14 cellular contexts compared by ENCODE assay signal in genomic region chr15:70936326-70936725, GRCh38. TPM values are rescaled to one million over a fixed set of nuclear protein-coding genes. Genes with fewer than 3 reads are reported as not detected.
A peak's percentile ranks its signal among the peaks of the same experiment; 100 is the strongest.
DNase-seq lines count a peak whose midpoint lies in the region; ATAC-seq and TF ChIP-seq lines count a peak whose summit lies in the region.
"Had no signal": no experiment of that assay in that cellular context is flagged by ENCODE, and none has a peak within 500 bp of the region (broad histone marks: within the 10 kb centered on the region; RNA-seq: fewer than 3 reads in every experiment).

No MANE protein-coding gene starts in this region.

- WGBS in GM23248 (ENCODE audit: low coverage in 1 of 2, low lambda C conversion rate in 2 of 2, missing lambda C conversion rate in 2 of 2), 2 experiments, result 71 to 73% methylated on average over 4 of the region's 4 CpGs
- WGBS in right cardiac atrium, result 41% methylated on average over 4 of the region's 4 CpGs
- 71% methylated on average over 3 of the region's 4 CpGs for WGBS in mammary epithelial cell (ENCODE audit: low coverage, missing lambda C conversion rate)

- CTCF ChIA-PET in mammary epithelial cell (lab: Charles Lee; ENCODE audit: low non-redundant PET), result no interaction called here

- no peaks in the 10 kb centered on the region for H3K79me2 ChIP-seq in GM23248 (ENCODE audit: insufficient read depth)
- no peaks in the 10 kb centered on the region for H3K79me2 ChIP-seq in mammary epithelial cell (ENCODE audit: insufficient read depth, low read length)

- no peaks in the 10 kb centered on the region for H3F3A ChIP-seq in GM23248 (ENCODE audit: insufficient read depth)

- H3K9me2 ChIP-seq in GM23248 (ENCODE audit: insufficient read depth), result no peaks in the 10 kb centered on the region

- dilution Hi-C loops in mammary epithelial cell (cut with HindIII; ENCODE audit: low sequenced_read_pairs), result no loop called here

- no peaks in the 10 kb centered on the region for H3K36me3 ChIP-seq in GM23248 (ENCODE audit: low read depth)
- H3K36me3 ChIP-seq in SK-N-MC (ENCODE audit: insufficient read depth, low read length), result no peaks in the 10 kb centered on the region
- no peaks in the 10 kb centered on the region for H3K36me3 ChIP-seq in mammary epithelial cell (ENCODE audit: insufficient read depth, low read length)
- H3K36me3 ChIP-seq: BLaER1 treated with 17β-estradiol and CSF1 and Interleukin-3, amounts not matched to agents 10 nM and 100 nM; breast epithelium had no signal

- BruUV-seq in mammary epithelial cell (replicated peaks; lab: Mats Ljungman, UMichigan), result no TSS peak

- no peaks in the 10 kb centered on the region for H3K27me3 ChIP-seq in GM23248 (replicated peaks; ENCODE audit: insufficient read depth)
- no peaks in the 10 kb centered on the region for H3K27me3 ChIP-seq in right cardiac atrium (ENCODE audit: control insufficient read depth, insufficient read depth)
- H3K27me3 ChIP-seq in mammary epithelial cell (ENCODE audit: insufficient read depth, low read length), result no peaks in the 10 kb centered on the region
- H3K27me3 ChIP-seq: BLaER1 treated with 17β-estradiol and CSF1 and Interleukin-3, amounts not matched to agents 10 nM and 100 nM; breast epithelium had no signal

- DNase-seq in GM23248 (peak; percentile 19), NCI-H2081 treated with DMSO at 0.1 percent for 48 hours (lab: John Stamatoyannopoulos, UW) (peak; percentile 5), SK-N-MC (ENCODE audit: low read depth, low spot score) (peak; percentile 34), right cardiac atrium (no peak), mammary epithelial cell (no peak), GM03348 (ENCODE audit: low spot score) (no peak)
- DNase-seq in stimulated activated CD4-positive, alpha-beta T cell treated with anti-CD3 and anti-CD28 coated beads, Interleukin-4, amount 100 ng/mL, for 4 hours, result no peak
- DNase-seq: activated CD4-positive, alpha-beta T cell treated with anti-CD3 and anti-CD28 coated beads, Interleukin-2, amount 50 U/mL, for 4 hours; erythroblast; retina had no signal

- intact Hi-C loops in right cardiac atrium (cut with DNase I), result no loop called here
- intact Hi-C loops in mammary epithelial cell (cut with micrococcal nuclease), result no loop called here

- H2AFZ ChIP-seq in GM23248 (no peak overlapping the region), mammary epithelial cell (ENCODE audit: low read depth, low read length) (no peak overlapping the region)

- H3K4me2 ChIP-seq in GM23248 (ENCODE audit: unreplicated experiment) (no peak overlapping the region), mammary epithelial cell (ENCODE audit: insufficient read depth, low read depth, low read length) (no peak overlapping the region)
- H3K4me2 ChIP-seq: BLaER1 treated with 17β-estradiol and CSF1 and Interleukin-3, amounts not matched to agents 10 nM and 100 nM had no signal

- no peak overlapping the region for H3K9ac ChIP-seq in GM23248
- H3K9ac ChIP-seq in SK-N-MC (ENCODE audit: insufficient read length), result no peak overlapping the region
- no peak overlapping the region for H3K9ac ChIP-seq in mammary epithelial cell (ENCODE audit: insufficient read depth, low read length)
- H3K9ac ChIP-seq: BLaER1 treated with 17β-estradiol and CSF1 and Interleukin-3, amounts not matched to agents 10 nM and 100 nM had no signal

- no peak overlapping the region for H3K4me3 ChIP-seq in GM23248
- peak overlapping the region; percentile 45 for H3K4me3 ChIP-seq in SK-N-MC
- H3K4me3 ChIP-seq in right cardiac atrium (ENCODE audit: low read length), result peak overlapping the region; percentile 52
- no peak overlapping the region for H3K4me3 ChIP-seq in mammary epithelial cell (replicated peaks in 1 of 3; ENCODE audit: insufficient read depth in 1 of 3, low read depth in 2 of 3, low read length in 3 of 3)
- H3K4me3 ChIP-seq: BLaER1 treated with 17β-estradiol and CSF1 and Interleukin-3, amounts not matched to agents 10 nM and 100 nM; breast epithelium; K562 had no signal

- TF ChIP-seq CTCF in mammary epithelial cell (conservative IDR thresholded peaks at IDR 0.05 in 1 of 2, IDR thresholded peaks at IDR 0.05 in 1 of 2; ENCODE audit: extremely low read depth in 1 of 2, insufficient read depth in 1 of 2, low read depth in 1 of 2, low read length in 2 of 2), result no peak

- in situ Hi-C loops in GM23248 (cut with MboI) (no loop called here), mammary epithelial cell (cut with MboI; ENCODE audit: low sequenced_read_pairs in 2 of 2) (no loop called here)

- ATAC-seq in right cardiac atrium (peak; percentile 53 to 68), GM21447 (IDR thresholded peaks at IDR 0.05; ENCODE audit: unreplicated experiment) (no peak)
- ATAC-seq: K562 had no signal

- H4K20me1 ChIP-seq in GM23248 (ENCODE audit: insufficient read depth) (no peaks in the 10 kb centered on the region), mammary epithelial cell (ENCODE audit: insufficient read depth, low read length) (no peaks in the 10 kb centered on the region)
- H4K20me1 ChIP-seq: BLaER1 treated with 17β-estradiol and CSF1 and Interleukin-3, amounts not matched to agents 10 nM and 100 nM had no signal

- H3K9me3 ChIP-seq in GM23248 (ENCODE audit: low read depth) (no peaks in the 10 kb centered on the region), SK-N-MC (ENCODE audit: low read depth, low read length) (no peaks in the 10 kb centered on the region), right cardiac atrium (ENCODE audit: control insufficient read depth, low read length) (no peaks in the 10 kb centered on the region), mammary epithelial cell (replicated peaks; ENCODE audit: insufficient read depth, low read length) (no peaks in the 10 kb centered on the region)
- H3K9me3 ChIP-seq: BLaER1 treated with 17β-estradiol and CSF1 and Interleukin-3, amounts not matched to agents 10 nM and 100 nM; breast epithelium had no signal

- H3K4me1 ChIP-seq in GM23248 (ENCODE audit: insufficient read depth) (no peaks in the 10 kb centered on the region), right cardiac atrium (ENCODE audit: control insufficient read depth, insufficient read depth, low read length) (peaks cover 2% of the 10 kb centered on the region), mammary epithelial cell (ENCODE audit: insufficient read depth, low read length) (no peaks in the 10 kb centered on the region)
- H3K4me1 ChIP-seq: breast epithelium had no signal

- H3K27ac ChIP-seq in GM23248, result no peak overlapping the region
- H3K27ac ChIP-seq in SK-N-MC, result no peak overlapping the region
- peak overlapping the region; percentile 52 for H3K27ac ChIP-seq in right cardiac atrium (ENCODE audit: low read length)
- H3K27ac ChIP-seq in mammary epithelial cell (ENCODE audit: insufficient read depth, low read depth, low read length), result no peak overlapping the region
- H3K27ac ChIP-seq: BLaER1 treated with 17β-estradiol and CSF1 and Interleukin-3, amounts not matched to agents 10 nM and 100 nM; breast epithelium had no signal

RNA-seq across cellular contexts. Expression of gene LRRC49, which starts 43.7 kb away (rescaled TPM):
- 10.3 and 11.1 TPM in 2 replicates for total RNA-seq in GM23248 (2014; rRNA removed; shearing (Covaris generic))
- polyA plus RNA-seq in GM23248 (2016; fragmentation: Nextera tagmentation; extraction: Ambion mirVana) (7.6 and 8.3 TPM in 2 replicates), right cardiac atrium (44.7 TPM), mammary epithelial cell (4.3 TPM)
- total RNA-seq in right cardiac atrium (10 to 100 TPM; 41.2 to 53.7 (median 49.4) TPM), mammary epithelial cell (10 to 100 TPM in 1 of 2 donors, 1 to 10 TPM in 1; 9.0 to 21.2 TPM)
- 26.5 TPM for polyA minus RNA-seq in mammary epithelial cell
- total RNA-seq: K562 had no signal

RNA-seq across cellular contexts. Expression of gene THAP10, which starts 44.1 kb away (rescaled TPM):
- total RNA-seq in GM23248 (2014; rRNA removed; shearing (Covaris generic)), result 2.0 and 6.4 TPM in 2 replicates
- polyA plus RNA-seq in GM23248 (2016; fragmentation: Nextera tagmentation; extraction: Ambion mirVana) (5.9 and 8.0 TPM in 2 replicates), right cardiac atrium (3.2 TPM), mammary epithelial cell (2.5 TPM)
- total RNA-seq in right cardiac atrium (1 to 10 TPM; 1.8 to 4.9 (median 4.1) TPM), mammary epithelial cell (1 to 10 TPM; 3.0 to 4.9 TPM)
- polyA minus RNA-seq in mammary epithelial cell, result 3.7 TPM

Comparison
In these comparisons a context has a peak if more than half of its experiments do, and no peak if none do; other contexts are left out.
1. DNase-seq: peak in GM23248 (single experiment), NCI-H2081 treated with DMSO at 0.1 percent for 48 hours (single experiment) and SK-N-MC (single experiment); none in right cardiac atrium (0 of 3), mammary epithelial cell (single experiment), GM03348 (single experiment) and stimulated activated CD4-positive, alpha-beta T cell treated with anti-CD3 and anti-CD28 coated beads, Interleukin-4, amount 100 ng/mL, for 4 hours (0 of 2).
2. H3K4me3 ChIP-seq: peak in SK-N-MC (single experiment) and right cardiac atrium (single experiment); none in GM23248 (single experiment) and mammary epithelial cell (0 of 3).